ENCODE assay signal across 17 cellular contexts in genomic region chr5:82924990-82925385, GRCh38.
DNase-seq lines count a peak whose midpoint lies in the region; ATAC-seq and TF ChIP-seq lines count a peak whose summit lies in the region.
"Had no signal": no experiment of that assay in that cellular context is flagged by ENCODE, and none has a peak within 500 bp of the region (broad histone marks: within the 10 kb centered on the region; RNA-seq: fewer than 3 reads in every experiment).

No MANE protein-coding gene starts in this region.

- H3K9ac ChIP-seq in smooth muscle cell (ENCODE audit: low read depth): no peak overlapping the region

- H3K9me3 ChIP-seq in smooth muscle cell (replicated peaks; ENCODE audit: low read depth): no peaks in the 10 kb centered on the region
- H3K9me3 ChIP-seq in CD4-positive, alpha-beta memory T cell (ENCODE audit: control insufficient read depth in 1 of 2, low read length in 2 of 2): no peaks in the 10 kb centered on the region

- no peaks in the 10 kb centered on the region for H3K27me3 Mint-ChIP-seq in CD4-positive, alpha-beta memory T cell
- H3K27me3 Mint-ChIP-seq: B cell; CD4-positive, alpha-beta T cell had no signal

- no peak for ATAC-seq in GM18909 (IDR thresholded peaks at IDR 0.05; ENCODE audit: poor library complexity, unreplicated experiment)
- ATAC-seq: GM12878, Panc1 had no signal

- no peaks in the 10 kb centered on the region for H3K27me3 ChIP-seq in smooth muscle cell (ENCODE audit: low read depth)
- H3K27me3 ChIP-seq in CD4-positive, alpha-beta memory T cell (ENCODE audit: insufficient read depth, low read length): no peaks in the 10 kb centered on the region

- H3F3A ChIP-seq in smooth muscle cell (ENCODE audit: low read depth): no peaks in the 10 kb centered on the region

- no peaks in the 10 kb centered on the region for H3K9me3 Mint-ChIP-seq in CD4-positive, alpha-beta memory T cell
- H3K9me3 Mint-ChIP-seq: CD4-positive, alpha-beta T cell had no signal

- H3K4me1 Mint-ChIP-seq in CD4-positive, alpha-beta memory T cell: peaks cover 0 to 2% (median under 1%) of the 10 kb centered on the region in 4 donors
- H3K4me1 Mint-ChIP-seq: B cell had no signal

- intact Hi-C loops in CD4-positive, alpha-beta memory T cell (cut with micrococcal nuclease): no loop called here

- no peaks in the 10 kb centered on the region for H3K36me3 ChIP-seq in smooth muscle cell (ENCODE audit: low read depth)
- H3K36me3 ChIP-seq in CD4-positive, alpha-beta memory T cell (ENCODE audit: insufficient read depth, low read length): no peaks in the 10 kb centered on the region

- H3K4me3 ChIP-seq in choroid plexus epithelial cell (ENCODE audit: low read depth, low read length) (no peak overlapping the region), smooth muscle cell (no peak overlapping the region)
- no peak overlapping the region for H3K4me3 ChIP-seq in CD4-positive, alpha-beta memory T cell (ENCODE audit: low read length in 2 of 2)
- H3K4me3 ChIP-seq: GM12878 had no signal

- CTCF ChIA-PET in CD4-positive, alpha-beta memory T cell (lab: Charles Lee; ENCODE audit: partially characterized antibody): no interaction called here

- DNase-seq in amniotic epithelial cell (ENCODE audit: low read depth): peak; percentile 3
- DNase-seq in choroid plexus epithelial cell (ENCODE audit: low read depth): peak; percentile 65
- DNase-seq in left kidney (ENCODE audit: low read depth, low spot score): peak; percentile 63
- DNase-seq in smooth muscle cell (lab: John Stamatoyannopoulos, UW; ENCODE audit: unreplicated experiment): no peak
- no peak for DNase-seq in SHP77 (lab: John Stamatoyannopoulos, UW)
- no peak for DNase-seq in CD4-positive, alpha-beta memory T cell
- no peak for DNase-seq in SW480 (ENCODE audit: low spot score)
- DNase-seq: CD4-positive, alpha-beta T cell; DND-41; HCEC 1CT; NCI-H1092; NCI-H1694; NCI-H2227 treated with DMSO at 0.1 percent for 48 hours had no signal

- peaks cover 8% of the 10 kb centered on the region for H3K4me1 ChIP-seq in smooth muscle cell (ENCODE audit: low read depth)
- no peaks in the 10 kb centered on the region for H3K4me1 ChIP-seq in CD4-positive, alpha-beta memory T cell (ENCODE audit: insufficient read depth, low read length)

- POLR2A ChIA-PET in CD4-positive, alpha-beta memory T cell (lab: Charles Lee; ENCODE audit: partially characterized antibody): no interaction called here

- H3K4me3 Mint-ChIP-seq in CD4-positive, alpha-beta memory T cell: no peak overlapping the region
- H3K4me3 Mint-ChIP-seq: B cell; CD4-positive, alpha-beta T cell had no signal

- peak overlapping the region; percentile 24 for H2AFZ ChIP-seq in smooth muscle cell (ENCODE audit: low read depth)

- 74% methylated on average over 3 of the region's 3 CpGs for WGBS in smooth muscle cell (ENCODE audit: low lambda C conversion rate)

- no peaks in the 10 kb centered on the region for H3K79me2 ChIP-seq in smooth muscle cell (ENCODE audit: low read depth)

- H3K27ac Mint-ChIP-seq in CD4-positive, alpha-beta memory T cell: no peak overlapping the region
- H3K27ac Mint-ChIP-seq: B cell; CD4-positive, alpha-beta T cell had no signal

- H4K20me1 ChIP-seq in smooth muscle cell (ENCODE audit: low read depth): no peaks in the 10 kb centered on the region

- no peak overlapping the region for H3K4me2 ChIP-seq in smooth muscle cell

- TF ChIP-seq CTCF in choroid plexus epithelial cell (conservative IDR thresholded peaks at IDR 0.05; ENCODE audit: low read depth, low read length) (no peak), smooth muscle cell (IDR thresholded peaks at IDR 0.05; ENCODE audit: borderline replicate concordance, insufficient read depth, poor library complexity, severe bottlenecking) (no peak)

- no peak overlapping the region for H3K27ac ChIP-seq in smooth muscle cell (ENCODE audit: low read depth)
- H3K27ac ChIP-seq in CD4-positive, alpha-beta memory T cell (ENCODE audit: low read depth, low read length): no peak overlapping the region

- H3K36me3 Mint-ChIP-seq in CD4-positive, alpha-beta memory T cell: no peaks in the 10 kb centered on the region

Comparison
In these comparisons a context has a peak if more than half of its experiments do, and no peak if none do; other contexts are left out.
1. DNase-seq: peak in amniotic epithelial cell (single experiment), choroid plexus epithelial cell (single experiment) and left kidney (single experiment); none in smooth muscle cell (single experiment), SHP77 (0 of 2), CD4-positive, alpha-beta memory T cell (0 of 5) and SW480 (single experiment).